Comparison of ENCODE assay signal across 11 cellular contexts in genomic region chr22:26642465-26643367, GRCh38. TPM values are rescaled to one million over a fixed set of nuclear protein-coding genes. Genes with fewer than 3 reads are reported as not detected.
DNase-seq lines count a peak whose midpoint lies in the region; ATAC-seq lines count a peak whose summit lies in the region.
"Had no signal": no experiment of that assay in that cellular context is flagged by ENCODE, and none has a peak within 500 bp of the region (broad histone marks: within the 10 kb centered on the region; RNA-seq: fewer than 3 reads in every experiment).

No MANE protein-coding gene starts in this region.

- H3K4me1 ChIP-seq in right cardiac atrium (ENCODE audit: control insufficient read depth, insufficient read depth, low read length), result peaks cover 3% of the 10 kb centered on the region

- ATAC-seq in right cardiac atrium, result peak; percentile 3 to 65
- no peak for ATAC-seq in HG02678 (IDR thresholded peaks at IDR 0.05; ENCODE audit: unreplicated experiment)
- ATAC-seq in GM18511 (IDR thresholded peaks at IDR 0.05; ENCODE audit: unreplicated experiment), result no peak
- no peak for ATAC-seq in GM21619 (IDR thresholded peaks at IDR 0.05; ENCODE audit: unreplicated experiment)

- DNase-seq in NCI-H345 (lab: John Stamatoyannopoulos, UW), result peak; percentile 20
- no peak for DNase-seq in NCI-H345 treated with DMSO at 0.1 percent for 48 hours (lab: John Stamatoyannopoulos, UW; ENCODE audit: unreplicated experiment)
- peak; percentile 68 to 69 for DNase-seq in activated CD8-positive, alpha-beta memory T cell treated with anti-CD3 and anti-CD28 coated beads for 4 hours (ENCODE audit: low read depth in 2 of 2)
- DNase-seq in right cardiac atrium, result peak in 2 of 3 donors; percentile 63 to 79
- peak; percentile 65 to 69 for DNase-seq in stimulated activated CD8-positive, alpha-beta memory T cell treated with anti-CD3 and anti-CD28 coated beads, Interleukin-2, amount 100 ng/mL, for 1 hour (ENCODE audit: low read depth in 2 of 2)

- H3K27me3 ChIP-seq in right cardiac atrium (ENCODE audit: control insufficient read depth, insufficient read depth), result no peaks in the 10 kb centered on the region

- no peaks in the 10 kb centered on the region for H3K9me3 ChIP-seq in right cardiac atrium (ENCODE audit: control insufficient read depth, low read length)
- H3K9me3 ChIP-seq: thoracic aorta had no signal

- no peak overlapping the region for H3K4me3 ChIP-seq in right cardiac atrium (ENCODE audit: low read length)
- H3K4me3 ChIP-seq: thoracic aorta had no signal

- H3K27ac ChIP-seq in right cardiac atrium (ENCODE audit: low read length), result peak overlapping the region; percentile 63
- H3K27ac ChIP-seq: thoracic aorta had no signal

- intact Hi-C loops in right cardiac atrium (cut with DNase I), result no loop called here

- 27% methylated on average over 8 of the region's 8 CpGs for WGBS in right cardiac atrium

RNA-seq across cellular contexts. Expression of gene MIAT, which starts 14.7 kb away (rescaled TPM):
- total RNA-seq in right cardiac atrium, result 1 to 10 TPM; 1.3 to 2.7 (median 1.5) TPM
- 0.45 TPM for polyA plus RNA-seq in right cardiac atrium

RNA-seq across cellular contexts. Expression of gene CRYBA4, which starts 21.0 kb away (rescaled TPM):
- total RNA-seq in right cardiac atrium, result not detected
- not detected for polyA plus RNA-seq in right cardiac atrium
- total RNA-seq: activated CD8-positive, alpha-beta memory T cell treated with anti-CD3 and anti-CD28 coated beads for 36 hours; thoracic aorta had no signal
- polyA plus RNA-seq: AG04450 had no signal

RNA-seq across cellular contexts. Expression of gene CRYBB1, which starts 24.9 kb away (rescaled TPM):
- total RNA-seq in right cardiac atrium, result 1 to 10 TPM in 2 of 4 donors, under 1 TPM in 2; 0.48 to 1.3 (median 0.99) TPM
- 0.25 TPM for polyA plus RNA-seq in right cardiac atrium
- total RNA-seq: activated CD8-positive, alpha-beta memory T cell treated with anti-CD3 and anti-CD28 coated beads for 36 hours had no signal
- polyA plus RNA-seq: AG04450 had no signal

RNA-seq across cellular contexts. Expression of gene TPST2, which starts 52.8 kb away (rescaled TPM):
- 10 to 100 TPM; 30.5 to 55.2 (median 36.9) TPM for total RNA-seq in right cardiac atrium
- 27.6 TPM for polyA plus RNA-seq in right cardiac atrium

Comparison
In these comparisons a context has a peak if more than half of its experiments do, and no peak if none do; other contexts are left out.
1. ATAC-seq: peak in right cardiac atrium (2 of 2); none in HG02678 (single experiment), GM18511 (single experiment) and GM21619 (single experiment).